In the genomic region with DNA sequence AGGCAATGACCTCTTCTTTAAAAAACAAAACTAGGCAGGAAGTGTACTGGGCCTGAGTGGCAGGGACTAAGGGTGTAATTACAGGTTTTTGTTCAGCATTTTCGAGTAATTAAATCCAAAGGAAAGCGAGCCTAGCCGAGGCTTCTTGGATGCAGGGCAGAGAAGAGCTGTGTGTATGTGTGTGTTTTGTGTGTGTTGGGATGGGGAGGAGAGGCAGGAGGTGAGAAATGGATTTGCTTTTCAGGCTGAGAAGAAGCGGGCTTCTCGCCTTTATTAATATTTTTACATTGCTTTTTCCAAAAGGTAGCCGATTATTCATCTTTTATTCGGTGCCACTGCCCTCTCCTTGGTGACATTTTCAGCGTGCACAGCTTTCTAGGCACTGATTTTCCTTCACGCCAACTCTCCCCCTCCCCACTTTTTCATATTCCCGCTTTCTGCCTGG, we compare ENCODE assay signal across 1 cellular context.
TF ChIP-seq lines count a peak whose summit lies in the region.

No MANE protein-coding gene starts in this region.

TF ChIP-seq in IMR-90, 13 proteins besides CTCF, POLR2A, EP300 and RAD21 (continued from another document):
- TF ChIP-seq, protein P1, sequence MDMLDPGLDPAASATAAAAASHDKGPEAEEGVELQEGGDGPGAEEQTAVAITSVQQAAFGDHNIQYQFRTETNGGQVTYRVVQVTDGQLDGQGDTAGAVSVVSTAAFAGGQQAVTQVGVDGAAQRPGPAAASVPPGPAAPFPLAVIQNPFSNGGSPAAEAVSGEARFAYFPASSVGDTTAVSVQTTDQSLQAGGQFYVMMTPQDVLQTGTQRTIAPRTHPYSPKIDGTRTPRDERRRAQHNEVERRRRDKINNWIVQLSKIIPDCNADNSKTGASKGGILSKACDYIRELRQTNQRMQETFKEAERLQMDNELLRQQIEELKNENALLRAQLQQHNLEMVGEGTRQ (IDR thresholded peaks at IDR 0.05; ENCODE audit: low read depth, low read length) = no peak
- TF ChIP-seq NFE2L2 (IDR thresholded peaks at IDR 0.05; ENCODE audit: low read depth, low read length) = no peak
- no peak for TF ChIP-seq BHLHE40 (IDR thresholded peaks at IDR 0.05; ENCODE audit: low read depth, low read length)
- no peak for TF ChIP-seq SMC3 (IDR thresholded peaks at IDR 0.05; ENCODE audit: low read depth, low read length)
- TF ChIP-seq CHD1 (IDR thresholded peaks at IDR 0.05; ENCODE audit: low read depth, low read length) = no peak
- TF ChIP-seq RFX5 (IDR thresholded peaks at IDR 0.05; ENCODE audit: low read depth, low read length) = no peak
- TF ChIP-seq MAZ (IDR thresholded peaks at IDR 0.05; ENCODE audit: borderline replicate concordance, low read depth, low read length) = no peak
- TF ChIP-seq RCOR1 (IDR thresholded peaks at IDR 0.05; ENCODE audit: insufficient replicate concordance, low read length) = no peak
- no peak for TF ChIP-seq MAFK (IDR thresholded peaks at IDR 0.05; ENCODE audit: low read depth, low read length)
- TF ChIP-seq CEBPB (IDR thresholded peaks at IDR 0.05; ENCODE audit: low read depth, low read length) = no peak
TF ChIP-seq in IMR-90: peak in this region for 0.
